Comparison of ENCODE assay signal across 11 cellular contexts in genomic region chr13:109180905-109181425, GRCh38.
DNase-seq lines count a peak whose midpoint lies in the region; TF ChIP-seq lines count a peak whose summit lies in the region.
"Had no signal": no experiment of that assay in that cellular context is flagged by ENCODE, and none has a peak within 500 bp of the region (broad histone marks: within the 10 kb centered on the region; RNA-seq: fewer than 3 reads in every experiment).

No MANE protein-coding gene starts in this region.

- POLR2A ChIA-PET in GM10248 (lab: Yijun Ruan, JAX): no interaction called here

- H3K27ac Mint-ChIP-seq in osteocyte (ENCODE audit: unreplicated experiment): peak overlapping the region; percentile 86

- TF ChIP-seq EP300 in suprapubic skin (IDR thresholded peaks at IDR 0.05): no peak

- no peaks in the 10 kb centered on the region for H3K27me3 Mint-ChIP-seq in osteocyte (ENCODE audit: unreplicated experiment)

- 70% methylated on average over 4 of the region's 4 CpGs for WGBS in suprapubic skin

- no peak overlapping the region for H3K4me3 ChIP-seq in fibroblast of lung (replicated peaks in 1 of 4; ENCODE audit: control extremely low read depth in 1 of 4, insufficient read depth in 1 of 4, low read depth in 3 of 4, low read length in 4 of 4)
- no peak overlapping the region for H3K4me3 ChIP-seq in suprapubic skin

- no peaks in the 10 kb centered on the region for H3K79me2 ChIP-seq in fibroblast of lung (ENCODE audit: control insufficient read depth, insufficient read depth, low read length)

- H3K27me3 ChIP-seq in fibroblast of lung (ENCODE audit: control insufficient read depth, insufficient read depth, low read length) (no peaks in the 10 kb centered on the region), suprapubic skin (no peaks in the 10 kb centered on the region)

- no peaks in the 10 kb centered on the region for H3K9me3 Mint-ChIP-seq in osteocyte (ENCODE audit: unreplicated experiment)

- H3K4me1 ChIP-seq in fibroblast of lung (ENCODE audit: control insufficient read depth, extremely low read depth, insufficient read depth, low read length) (peaks cover 4% of the 10 kb centered on the region), suprapubic skin (no peaks in the 10 kb centered on the region)

- H3K36me3 ChIP-seq in fibroblast of lung (ENCODE audit: control insufficient read depth, insufficient read depth, low read length) (no peaks in the 10 kb centered on the region), suprapubic skin (no peaks in the 10 kb centered on the region)

- H4K20me1 ChIP-seq in fibroblast of lung (ENCODE audit: control insufficient read depth, extremely low read depth, insufficient read depth, low read length): no peaks in the 10 kb centered on the region

- CTCF ChIA-PET in GM10248 (lab: Yijun Ruan, JAX): no interaction called here

- no peak overlapping the region for H3K4me3 Mint-ChIP-seq in osteocyte (ENCODE audit: unreplicated experiment)

- peak overlapping the region; percentile 23 for H2AFZ ChIP-seq in fibroblast of lung (ENCODE audit: low read length)

- H3K27ac ChIP-seq in fibroblast of lung (ENCODE audit: insufficient read depth, low read length): peak overlapping the region; percentile 61
- no peak overlapping the region for H3K27ac ChIP-seq in suprapubic skin
- H3K27ac ChIP-seq: VCaP had no signal

- no peak for TF ChIP-seq POLR2A in suprapubic skin (IDR thresholded peaks at IDR 0.05)

- DNase-seq in ELR (ENCODE audit: low read depth) (peak; percentile 92), RPMI7951 (ENCODE audit: low read depth) (peak; percentile 73), fibroblast of lung (ENCODE audit: low read depth in 2 of 2) (peak; percentile 83 to 95), osteocyte (ENCODE audit: extremely low spot score, unreplicated experiment) (no peak), GM10248 (ENCODE audit: extremely low spot score) (no peak), suprapubic skin (ENCODE audit: low spot score in 2 of 2) (no peak), dermis blood vessel endothelial cell (no peak)
- no peak for DNase-seq in activated CD4-positive, alpha-beta T cell treated with anti-CD3 and anti-CD28 coated beads for 1 hour
- DNase-seq: Calu3; NK-92 treated with Interleukin-12 subunit alpha and Interleukin-12 subunit beta, amount 100 ng/mL, for 24 hours had no signal

- H3K9ac ChIP-seq in fibroblast of lung (ENCODE audit: insufficient read depth, low read length): peak overlapping the region; percentile 7

- H3K4me1 Mint-ChIP-seq in osteocyte (ENCODE audit: unreplicated experiment): peaks cover 28% of the 10 kb centered on the region

- TF ChIP-seq CTCF in fibroblast of lung (conservative IDR thresholded peaks at IDR 0.05 in 1 of 2, IDR thresholded peaks at IDR 0.05 in 1 of 2; ENCODE audit: low read depth in 1 of 2, low read length in 2 of 2) (no peak), osteocyte (IDR thresholded peaks at IDR 0.05) (no peak), GM10248 (IDR thresholded peaks at IDR 0.05; ENCODE audit: control extremely low read depth, extremely low read depth, low read depth, missing control alignments) (no peak), suprapubic skin (IDR thresholded peaks at IDR 0.05) (no peak)

- no peaks in the 10 kb centered on the region for H3K9me3 ChIP-seq in fibroblast of lung (ENCODE audit: control insufficient read depth, insufficient read depth, low read depth, low read length)
- no peaks in the 10 kb centered on the region for H3K9me3 ChIP-seq in suprapubic skin

- H3K4me2 ChIP-seq in fibroblast of lung (ENCODE audit: extremely low read depth, insufficient read depth, low read length): no peak overlapping the region

- H3K36me3 Mint-ChIP-seq in osteocyte (ENCODE audit: unreplicated experiment): no peaks in the 10 kb centered on the region

Comparison
In these comparisons a context has a peak if more than half of its experiments do, and no peak if none do; other contexts are left out.
1. DNase-seq: peak in ELR (single experiment), RPMI7951 (single experiment) and fibroblast of lung (2 of 2); none in osteocyte (single experiment), GM10248 (single experiment), activated CD4-positive, alpha-beta T cell treated with anti-CD3 and anti-CD28 coated beads for 1 hour (single experiment), suprapubic skin (0 of 2) and dermis blood vessel endothelial cell (single experiment).